27 cellular contexts compared by ENCODE assay signal in the genomic region with DNA sequence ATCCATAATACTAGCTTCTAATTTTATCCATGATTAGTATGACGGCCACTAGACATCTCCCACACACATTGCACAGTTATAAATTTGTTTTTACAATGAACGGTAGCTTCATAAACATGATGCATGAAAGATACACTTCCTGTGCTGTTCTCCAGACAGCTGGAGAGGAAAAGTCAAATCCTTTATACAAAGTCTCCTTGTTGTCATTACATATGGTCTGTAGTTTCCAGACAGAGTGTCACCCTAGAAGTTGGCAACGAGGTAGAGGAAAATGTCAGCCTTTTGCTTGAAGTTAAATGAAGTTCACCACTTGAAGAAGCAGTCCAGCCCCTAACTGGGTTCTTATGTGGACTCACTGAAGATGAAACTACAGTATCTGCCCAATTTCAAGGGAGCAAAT.
"Had no signal": no experiment of that assay in that cellular context is flagged by ENCODE, and none has a peak within 500 bp of the region (broad histone marks: within the 10 kb centered on the region; RNA-seq: fewer than 3 reads in every experiment).

No MANE protein-coding gene starts in this region.

- H3K27ac ChIP-seq: RWPE1 had no signal

- H3K4me1 Mint-ChIP-seq: activated CD4-positive, alpha-beta T cell treated with anti-CD3 and anti-CD28 coated beads, Interleukin-2, amount 10 ng/mL, durations not matched to agents 24 days and 14 days; activated CD8-positive, alpha-beta memory T cell treated with anti-CD3 and anti-CD28 coated beads, Interleukin-2, amount 10 ng/mL, durations not matched to agents 7 days and 5 days; activated naive CD4-positive, alpha-beta T cell treated with anti-CD3 and anti-CD28 coated beads, Interleukin-2, amount 50 U/mL, for 24 hours had no signal

- H3K27ac Mint-ChIP-seq: activated CD4-positive, alpha-beta T cell treated with anti-CD3 and anti-CD28 coated beads, Interleukin-2, amount 10 ng/mL, durations not matched to agents 24 days and 14 days; activated CD8-positive, alpha-beta memory T cell treated with anti-CD3 and anti-CD28 coated beads, Interleukin-2, amount 10 ng/mL, durations not matched to agents 7 days and 5 days; activated naive CD4-positive, alpha-beta T cell treated with anti-CD3 and anti-CD28 coated beads, Interleukin-2, amount 50 U/mL, for 24 hours; activated T-cell treated with anti-CD3 and anti-CD28 coated beads, Interleukin-2, amount 50 U/mL, for 24 hours; activated T-helper 1 cell treated with anti-CD3 and anti-CD28 coated beads, Interleukin-12 subunit alpha, Interleukin-12 subunit beta, Interleukin-2, Interleukin-4 antibody, amounts not matched to agents 30 ng/mL and 10 ng/mL and 1 ng/mL, durations not matched to agents 14 hours and 24 hours and 36 hours; WTC11 had no signal

- H3K36me3 ChIP-seq: SJCRH30 had no signal

- DNase-seq: activated CD4-positive, alpha-beta T cell treated with anti-CD3 and anti-CD28 coated beads, Interleukin-2, amount 10 ng/mL, durations not matched to agents 24 days and 14 days; activated CD4-positive, alpha-beta T cell treated with anti-CD3 and anti-CD28 coated beads, Interleukin-2, amount 50 U/mL, for 48 hours; activated CD4-positive, CD25-positive, alpha-beta regulatory T cell treated with anti-CD3 and anti-CD28 coated beads, Interleukin-2, amount 50 U/mL, for 72 hours; activated CD8-positive, alpha-beta memory T cell treated with anti-CD3 and anti-CD28 coated beads, Interleukin-2, amount 10 ng/mL, durations not matched to agents 7 days and 5 days; activated effector memory CD4-positive, alpha-beta T cell treated with Interleukin-2 at 50 U/mL for 16 hours; activated naive CD4-positive, alpha-beta T cell; activated T-cell treated with anti-CD3 and anti-CD28 coated beads, Interleukin-2, amount 50 U/mL, for 24 hours; aorta; central memory CD4-positive, alpha-beta T cell; NCI-H1105 treated with DMSO at 0.1 percent for 48 hours; NCI-H1436 treated with DMSO at 0.1 percent for 48 hours; NCI-H187; NCI-H2081; NCI-H510A treated with DMSO at 0.1 percent for 48 hours; NCI-H69; NK-92 treated with Interleukin-12 subunit alpha and Interleukin-12 subunit beta, amount 100 ng/mL, for 24 hours; OCI-M1; Right ventricle myocardium superior; SW 1271 had no signal

- H3K9me3 Mint-ChIP-seq: activated CD4-positive, alpha-beta T cell treated with anti-CD3 and anti-CD28 coated beads, Interleukin-2, amount 10 ng/mL, durations not matched to agents 24 days and 14 days; activated naive CD4-positive, alpha-beta T cell treated with anti-CD3 and anti-CD28 coated beads, Interleukin-2, amount 50 U/mL, for 24 hours; activated T-cell treated with anti-CD3 and anti-CD28 coated beads, Interleukin-2, amount 50 U/mL, for 24 hours; activated T-helper 1 cell treated with anti-CD3 and anti-CD28 coated beads, Interleukin-12 subunit alpha, Interleukin-12 subunit beta, Interleukin-2, Interleukin-4 antibody, amounts not matched to agents 30 ng/mL and 10 ng/mL and 1 ng/mL, durations not matched to agents 14 hours and 24 hours and 36 hours; WTC11 had no signal

- H3K27me3 ChIP-seq: SJCRH30 had no signal

- H3K36me3 Mint-ChIP-seq: activated CD8-positive, alpha-beta memory T cell treated with anti-CD3 and anti-CD28 coated beads, Interleukin-2, amount 10 ng/mL, durations not matched to agents 7 days and 5 days; activated naive CD4-positive, alpha-beta T cell treated with anti-CD3 and anti-CD28 coated beads, Interleukin-2, amount 50 U/mL, for 24 hours; WTC11 had no signal

- H3K4me3 ChIP-seq: SJCRH30 had no signal

- FAIRE-seq: bronchial epithelial cell had no signal

- ATAC-seq: activated CD8-positive, alpha-beta memory T cell treated with anti-CD3 and anti-CD28 coated beads, Interleukin-2, amount 10 ng/mL, durations not matched to agents 7 days and 5 days; Panc1; SK-N-SH treated with all-trans-retinoic acid at 6 μM for 48 hours; WTC11 had no signal

- H3K9me3 ChIP-seq: SJCRH30 had no signal

- H3K4me3 Mint-ChIP-seq: activated CD4-positive, alpha-beta T cell treated with anti-CD3 and anti-CD28 coated beads, Interleukin-2, amount 10 ng/mL, durations not matched to agents 24 days and 14 days; activated CD8-positive, alpha-beta memory T cell treated with anti-CD3 and anti-CD28 coated beads, Interleukin-2, amount 10 ng/mL, durations not matched to agents 7 days and 5 days; activated naive CD4-positive, alpha-beta T cell treated with anti-CD3 and anti-CD28 coated beads, Interleukin-2, amount 50 U/mL, for 24 hours; activated T-cell treated with anti-CD3 and anti-CD28 coated beads, Interleukin-2, amount 50 U/mL, for 24 hours; activated T-helper 1 cell treated with anti-CD3 and anti-CD28 coated beads, Interleukin-12 subunit alpha, Interleukin-12 subunit beta, Interleukin-2, Interleukin-4 antibody, amounts not matched to agents 30 ng/mL and 10 ng/mL and 1 ng/mL, durations not matched to agents 14 hours and 24 hours and 36 hours; WTC11 had no signal
